9 cellular contexts compared by ENCODE assay signal in the genomic region with DNA sequence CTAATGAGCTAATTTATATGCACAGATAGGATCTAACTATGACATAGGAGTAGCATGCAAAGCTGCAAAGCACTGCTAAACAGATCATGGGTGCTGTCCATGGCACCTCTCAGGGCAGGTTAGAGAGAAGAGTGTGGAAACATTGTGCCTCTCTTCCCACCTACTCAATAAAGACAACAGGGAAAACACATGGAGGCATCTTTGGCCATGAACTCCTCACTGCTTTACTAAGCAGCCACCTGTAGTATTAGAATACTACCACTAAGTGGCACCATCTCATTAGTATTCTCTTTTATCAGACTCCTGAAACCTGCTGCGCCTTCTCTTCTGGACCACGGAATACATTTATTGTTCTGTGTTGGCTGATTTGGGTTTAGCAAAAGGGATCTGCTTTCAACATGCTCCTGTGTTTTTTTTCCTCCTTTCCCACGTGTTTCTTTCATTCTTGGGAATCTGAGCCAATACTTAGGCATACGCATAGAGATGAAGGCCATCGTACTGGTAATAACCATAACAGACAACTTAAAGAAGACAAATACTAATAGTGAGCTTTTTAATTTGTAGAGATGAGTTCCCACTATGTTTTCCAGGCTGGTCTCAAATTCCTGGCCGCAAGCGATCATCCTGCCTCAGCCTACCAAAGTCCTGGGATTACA. TPM values are rescaled to one million over a fixed set of nuclear protein-coding genes. Genes with fewer than 3 reads are reported as not detected.
DNase-seq lines count a peak whose midpoint lies in the region; ATAC-seq and TF ChIP-seq lines count a peak whose summit lies in the region.
"Had no signal": no experiment of that assay in that cellular context is flagged by ENCODE, and none has a peak within 500 bp of the region (broad histone marks: within the 10 kb centered on the region; RNA-seq: fewer than 3 reads in every experiment).

No MANE protein-coding gene starts in this region.

- intact Hi-C loops in transverse colon (cut with DNase I; ENCODE audit: low total_unique reads), result loop anchor here (5.0 kb wide), 1 partner anchor 456 kb away; no protein-coding TSS in a partner anchor

- DNase-seq in NCI-H2081 (lab: John Stamatoyannopoulos, UW), result peak; percentile 57 to 63
- DNase-seq in NCI-H2081 treated with DMSO at 0.1 percent for 48 hours (lab: John Stamatoyannopoulos, UW), result no peak
- DNase-seq in HuH-7 (ENCODE audit: low spot score), result peak; percentile 37
- peak; percentile 51 for DNase-seq in NOMO-1 treated with DMSO at 0.1 percent for 48 hours (lab: John Stamatoyannopoulos, UW; ENCODE audit: unreplicated experiment)
- peak; percentile 54 for DNase-seq in central memory CD4-positive, alpha-beta T cell
- DNase-seq in left kidney (ENCODE audit: low read depth, low spot score), result peak; percentile 83
- DNase-seq in transverse colon, result no peak

- H3K9me3 ChIP-seq in transverse colon, result no peaks in the 10 kb centered on the region
- H3K9me3 ChIP-seq: BLaER1 had no signal

- no peak for TF ChIP-seq POLR2A in transverse colon (IDR thresholded peaks at IDR 0.05)

- H3K27ac ChIP-seq in transverse colon, result no peak overlapping the region
- H3K27ac ChIP-seq: BLaER1 had no signal

- TF ChIP-seq CTCF in transverse colon (IDR thresholded peaks at IDR 0.05), result peak; percentile 65 to 81 (median 72)

- in situ Hi-C loops in transverse colon (cut with MboI; ENCODE audit: low pct_ligation_motif_present in 1 of 4, low pct_unique_long_range_greater_than_20kb in 1 of 4, low sequenced_read_pairs in 3 of 4), result loop anchor here (5.0 to 25.0 kb wide), 4 partner anchors 451 to 664 kb away; a partner anchor contains a TSS

- ATAC-seq in GM21723 (IDR thresholded peaks at IDR 0.05; ENCODE audit: unreplicated experiment), result peak; percentile 74

- H3K36me3 ChIP-seq in transverse colon, result no peaks in the 10 kb centered on the region
- H3K36me3 ChIP-seq: BLaER1 had no signal

- 47 to 51% methylated on average over 7 of the region's 7 CpGs for WGBS in transverse colon (ENCODE audit: low coverage in 1 of 2), 2 donors

- no peak for TF ChIP-seq EP300 in transverse colon (IDR thresholded peaks at IDR 0.05; ENCODE audit: low read depth)

- peaks cover 5% of the 10 kb centered on the region for H3K27me3 ChIP-seq in transverse colon
- H3K27me3 ChIP-seq: BLaER1 had no signal

- no peak overlapping the region for H3K4me3 ChIP-seq in transverse colon
- H3K4me3 ChIP-seq: BLaER1 had no signal

- peaks cover 0 to 3% (median 1%) of the 10 kb centered on the region in 4 donors for H3K4me1 ChIP-seq in transverse colon

RNA-seq across cellular contexts. Expression of a gene that starts 9.4 kb away (rescaled TPM):
- 10 to 100 TPM in 3 of 4 donors, 1 to 10 TPM in 1; 7.2 to 42.4 (median 25.7) TPM for total RNA-seq in transverse colon

Comparison
In these comparisons a context has a peak if more than half of its experiments do, and no peak if none do; other contexts are left out.
1. DNase-seq: peak in NCI-H2081 (2 of 2), HuH-7 (single experiment), NOMO-1 treated with DMSO at 0.1 percent for 48 hours (single experiment), central memory CD4-positive, alpha-beta T cell (single experiment) and left kidney (single experiment); none in NCI-H2081 treated with DMSO at 0.1 percent for 48 hours (single experiment) and transverse colon (single experiment).